ENCODE assay signal across 8 cellular contexts in the genomic region with DNA sequence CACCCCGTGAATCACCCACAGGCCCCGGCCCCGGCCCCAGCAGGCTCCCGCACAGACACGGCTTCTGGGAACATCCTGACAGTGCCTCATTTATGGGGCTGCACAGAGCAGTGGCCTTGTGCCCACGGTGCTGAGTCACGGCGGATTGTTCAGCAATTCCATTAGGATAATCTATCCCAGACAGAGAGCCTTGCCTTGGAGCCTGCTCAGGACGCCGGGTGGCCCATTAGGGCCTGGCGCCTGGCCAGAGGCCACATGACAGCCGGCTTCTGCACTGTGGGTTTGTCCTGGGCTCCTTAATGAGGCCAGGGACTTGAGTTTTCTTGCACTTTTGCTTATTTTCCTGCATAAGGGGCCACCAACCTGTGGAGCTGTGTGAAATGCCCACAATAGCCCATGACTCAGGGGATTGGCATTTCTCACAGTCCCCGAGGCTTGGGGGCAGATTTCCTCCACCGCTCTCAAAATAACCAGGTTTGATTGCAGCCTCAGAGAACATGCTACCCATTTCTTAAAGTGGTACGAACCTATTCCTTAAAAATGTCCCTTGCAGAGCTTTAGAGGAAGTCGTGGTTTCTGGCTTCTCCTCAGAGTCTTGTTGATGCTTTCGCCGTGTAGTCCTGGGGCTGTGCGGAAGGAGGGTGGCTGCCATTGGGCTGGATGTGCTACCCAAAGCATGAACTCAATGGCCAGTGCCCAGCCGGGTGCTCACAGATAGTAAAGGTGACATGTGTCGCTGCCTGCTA. TPM values are rescaled to one million over a fixed set of nuclear protein-coding genes. Genes with fewer than 3 reads are reported as not detected.
DNase-seq lines count a peak whose midpoint lies in the region; ATAC-seq and TF ChIP-seq lines count a peak whose summit lies in the region.

No MANE protein-coding gene starts in this region.

- peak; percentile 85 for ATAC-seq in esophagus mucosa
- no peak for ATAC-seq in HG03045 (IDR thresholded peaks at IDR 0.05; ENCODE audit: unreplicated experiment)

- H3K4me3 Mint-ChIP-seq in activated T-cell treated with anti-CD3 and anti-CD28 coated beads, Interleukin-2, amount 50 U/mL, for 24 hours = no peak overlapping the region

- no peak overlapping the region for H3K9ac ChIP-seq in mucosa of rectum (ENCODE audit: low read depth in 1 of 2, low read length in 2 of 2)

- no peaks in the 10 kb centered on the region for H3K27me3 ChIP-seq in SJSA1 (replicated peaks)
- H3K27me3 ChIP-seq in mucosa of rectum (ENCODE audit: control insufficient read depth in 2 of 2, insufficient read depth in 2 of 2, low read length in 2 of 2) = no peaks in the 10 kb centered on the region

- H3K4me1 ChIP-seq in SJSA1 (replicated peaks) (peaks cover 48% of the 10 kb centered on the region), mucosa of rectum (ENCODE audit: control insufficient read depth in 2 of 2, insufficient read depth in 2 of 2, low read length in 2 of 2) (peaks cover 14 to 19% of the 10 kb centered on the region in 2 donors)

- TF ChIP-seq CTCF in AG09309 (IDR thresholded peaks at IDR 0.05; ENCODE audit: control insufficient read depth, insufficient read depth, low read depth, low read length, missing control alignments) = no peak

- H3K27ac ChIP-seq in SJSA1 = peak overlapping the region; percentile 73
- peak overlapping the region; percentile 42 to 73 for H3K27ac ChIP-seq in mucosa of rectum (ENCODE audit: low read depth in 2 of 2, low read length in 2 of 2)

- peak; percentile 93 for DNase-seq in AG09309 (ENCODE audit: low read depth)
- DNase-seq in HT1080 (ENCODE audit: low read depth) = peak; percentile 99
- DNase-seq in SJSA1 (ENCODE audit: low read depth in 1 of 2, low spot score in 2 of 2) = peak; percentile 99
- DNase-seq in stimulated activated CD4-positive, alpha-beta T cell treated with anti-CD3 and anti-CD28 coated beads, Interleukin-4, amount 100 ng/mL, for 1 hour = no peak
- no peak for DNase-seq in activated T-cell treated with anti-CD3 and anti-CD28 coated beads, Interleukin-2, amount 50 U/mL, for 24 hours

- H3K9me3 Mint-ChIP-seq in activated T-cell treated with anti-CD3 and anti-CD28 coated beads, Interleukin-2, amount 50 U/mL, for 24 hours = no peaks in the 10 kb centered on the region

- no peaks in the 10 kb centered on the region for H3K36me3 Mint-ChIP-seq in activated T-cell treated with anti-CD3 and anti-CD28 coated beads, Interleukin-2, amount 50 U/mL, for 24 hours (ENCODE audit: low read depth)

- no peaks in the 10 kb centered on the region for H3K27me3 Mint-ChIP-seq in activated T-cell treated with anti-CD3 and anti-CD28 coated beads, Interleukin-2, amount 50 U/mL, for 24 hours

- H3K9me3 ChIP-seq in SJSA1 (replicated peaks) (no peaks in the 10 kb centered on the region), mucosa of rectum (ENCODE audit: control insufficient read depth in 2 of 2, low read length in 2 of 2) (no peaks in the 10 kb centered on the region)

- H3K4me1 Mint-ChIP-seq in activated T-cell treated with anti-CD3 and anti-CD28 coated beads, Interleukin-2, amount 50 U/mL, for 24 hours (ENCODE audit: low read depth) = no peaks in the 10 kb centered on the region

- H3K27ac Mint-ChIP-seq in activated T-cell treated with anti-CD3 and anti-CD28 coated beads, Interleukin-2, amount 50 U/mL, for 24 hours = no peak overlapping the region

- peak overlapping the region; percentile 30 for H3K4me3 ChIP-seq in AG09309 (ENCODE audit: control insufficient read depth, low read depth, low read length)
- H3K4me3 ChIP-seq in SJSA1 = no peak overlapping the region
- peak overlapping the region in 1 of 2 donors; percentile 27 for H3K4me3 ChIP-seq in mucosa of rectum (ENCODE audit: low read length in 2 of 2)

- H3K36me3 ChIP-seq in SJSA1 (peaks cover 86% of the 10 kb centered on the region), mucosa of rectum (ENCODE audit: control insufficient read depth in 2 of 2, insufficient read depth in 2 of 2, low read length in 2 of 2) (no peaks in the 10 kb centered on the region)

RNA-seq across cellular contexts. Expression of a gene that starts 19.0 kb away (rescaled TPM):
- 0.82 and 0.94 TPM in 2 replicates for total RNA-seq in HT1080 (2014; rRNA removed; shearing (Covaris generic))
- 0.52 and 0.69 TPM in 2 replicates for polyA plus RNA-seq in HT1080 (2015; cell fraction: cytosol; rRNA removed)
- 7.4 and 7.5 TPM in 2 replicates for polyA plus RNA-seq in HT1080 (2015; cell fraction: nucleus; rRNA removed)
- total RNA-seq in SJSA1 (2014; rRNA removed; shearing (Covaris generic)) = 71.3 TPM in 2 replicates
- 6.0 TPM for total RNA-seq in esophagus mucosa

Comparison
In these comparisons a context has a peak if more than half of its experiments do, and no peak if none do; other contexts are left out.
1. DNase-seq: peak in AG09309 (single experiment), HT1080 (single experiment) and SJSA1 (2 of 2); none in stimulated activated CD4-positive, alpha-beta T cell treated with anti-CD3 and anti-CD28 coated beads, Interleukin-4, amount 100 ng/mL, for 1 hour (single experiment) and activated T-cell treated with anti-CD3 and anti-CD28 coated beads, Interleukin-2, amount 50 U/mL, for 24 hours (single experiment).
2. RNA of a gene that starts 19.0 kb away (total RNA-seq): 71.3 TPM in SJSA1; 6.0 TPM in esophagus mucosa (single experiment) and 0.82 to 0.94 TPM in HT1080; every median in the first group is over 10 times any median in the second.